1 cellular context compared by ENCODE assay signal in the genomic region with DNA sequence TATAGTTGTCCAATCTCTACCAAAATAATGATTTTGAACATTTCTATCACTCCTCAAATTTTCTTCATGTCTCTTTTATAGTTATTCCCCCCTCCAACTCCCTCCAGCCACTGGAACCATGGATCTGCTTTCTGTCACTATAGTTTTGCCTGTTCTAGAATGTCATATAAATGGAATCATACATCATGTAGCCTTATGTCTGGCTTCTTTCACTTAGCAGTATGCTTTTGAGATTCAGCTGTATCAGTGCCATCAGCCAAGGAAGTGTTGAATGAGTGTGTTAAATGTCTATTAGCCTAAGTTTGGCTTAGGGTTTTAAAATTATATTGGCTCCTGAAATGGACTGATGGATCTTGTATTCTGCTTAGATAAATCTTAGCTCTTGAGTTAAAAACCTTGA.
TF ChIP-seq lines count a peak whose summit lies in the region.

No MANE protein-coding gene starts in this region.

TF ChIP-seq in GM23338, 12 proteins besides CTCF, POLR2A, EP300 and RAD21:
- TF ChIP-seq, protein P1, sequence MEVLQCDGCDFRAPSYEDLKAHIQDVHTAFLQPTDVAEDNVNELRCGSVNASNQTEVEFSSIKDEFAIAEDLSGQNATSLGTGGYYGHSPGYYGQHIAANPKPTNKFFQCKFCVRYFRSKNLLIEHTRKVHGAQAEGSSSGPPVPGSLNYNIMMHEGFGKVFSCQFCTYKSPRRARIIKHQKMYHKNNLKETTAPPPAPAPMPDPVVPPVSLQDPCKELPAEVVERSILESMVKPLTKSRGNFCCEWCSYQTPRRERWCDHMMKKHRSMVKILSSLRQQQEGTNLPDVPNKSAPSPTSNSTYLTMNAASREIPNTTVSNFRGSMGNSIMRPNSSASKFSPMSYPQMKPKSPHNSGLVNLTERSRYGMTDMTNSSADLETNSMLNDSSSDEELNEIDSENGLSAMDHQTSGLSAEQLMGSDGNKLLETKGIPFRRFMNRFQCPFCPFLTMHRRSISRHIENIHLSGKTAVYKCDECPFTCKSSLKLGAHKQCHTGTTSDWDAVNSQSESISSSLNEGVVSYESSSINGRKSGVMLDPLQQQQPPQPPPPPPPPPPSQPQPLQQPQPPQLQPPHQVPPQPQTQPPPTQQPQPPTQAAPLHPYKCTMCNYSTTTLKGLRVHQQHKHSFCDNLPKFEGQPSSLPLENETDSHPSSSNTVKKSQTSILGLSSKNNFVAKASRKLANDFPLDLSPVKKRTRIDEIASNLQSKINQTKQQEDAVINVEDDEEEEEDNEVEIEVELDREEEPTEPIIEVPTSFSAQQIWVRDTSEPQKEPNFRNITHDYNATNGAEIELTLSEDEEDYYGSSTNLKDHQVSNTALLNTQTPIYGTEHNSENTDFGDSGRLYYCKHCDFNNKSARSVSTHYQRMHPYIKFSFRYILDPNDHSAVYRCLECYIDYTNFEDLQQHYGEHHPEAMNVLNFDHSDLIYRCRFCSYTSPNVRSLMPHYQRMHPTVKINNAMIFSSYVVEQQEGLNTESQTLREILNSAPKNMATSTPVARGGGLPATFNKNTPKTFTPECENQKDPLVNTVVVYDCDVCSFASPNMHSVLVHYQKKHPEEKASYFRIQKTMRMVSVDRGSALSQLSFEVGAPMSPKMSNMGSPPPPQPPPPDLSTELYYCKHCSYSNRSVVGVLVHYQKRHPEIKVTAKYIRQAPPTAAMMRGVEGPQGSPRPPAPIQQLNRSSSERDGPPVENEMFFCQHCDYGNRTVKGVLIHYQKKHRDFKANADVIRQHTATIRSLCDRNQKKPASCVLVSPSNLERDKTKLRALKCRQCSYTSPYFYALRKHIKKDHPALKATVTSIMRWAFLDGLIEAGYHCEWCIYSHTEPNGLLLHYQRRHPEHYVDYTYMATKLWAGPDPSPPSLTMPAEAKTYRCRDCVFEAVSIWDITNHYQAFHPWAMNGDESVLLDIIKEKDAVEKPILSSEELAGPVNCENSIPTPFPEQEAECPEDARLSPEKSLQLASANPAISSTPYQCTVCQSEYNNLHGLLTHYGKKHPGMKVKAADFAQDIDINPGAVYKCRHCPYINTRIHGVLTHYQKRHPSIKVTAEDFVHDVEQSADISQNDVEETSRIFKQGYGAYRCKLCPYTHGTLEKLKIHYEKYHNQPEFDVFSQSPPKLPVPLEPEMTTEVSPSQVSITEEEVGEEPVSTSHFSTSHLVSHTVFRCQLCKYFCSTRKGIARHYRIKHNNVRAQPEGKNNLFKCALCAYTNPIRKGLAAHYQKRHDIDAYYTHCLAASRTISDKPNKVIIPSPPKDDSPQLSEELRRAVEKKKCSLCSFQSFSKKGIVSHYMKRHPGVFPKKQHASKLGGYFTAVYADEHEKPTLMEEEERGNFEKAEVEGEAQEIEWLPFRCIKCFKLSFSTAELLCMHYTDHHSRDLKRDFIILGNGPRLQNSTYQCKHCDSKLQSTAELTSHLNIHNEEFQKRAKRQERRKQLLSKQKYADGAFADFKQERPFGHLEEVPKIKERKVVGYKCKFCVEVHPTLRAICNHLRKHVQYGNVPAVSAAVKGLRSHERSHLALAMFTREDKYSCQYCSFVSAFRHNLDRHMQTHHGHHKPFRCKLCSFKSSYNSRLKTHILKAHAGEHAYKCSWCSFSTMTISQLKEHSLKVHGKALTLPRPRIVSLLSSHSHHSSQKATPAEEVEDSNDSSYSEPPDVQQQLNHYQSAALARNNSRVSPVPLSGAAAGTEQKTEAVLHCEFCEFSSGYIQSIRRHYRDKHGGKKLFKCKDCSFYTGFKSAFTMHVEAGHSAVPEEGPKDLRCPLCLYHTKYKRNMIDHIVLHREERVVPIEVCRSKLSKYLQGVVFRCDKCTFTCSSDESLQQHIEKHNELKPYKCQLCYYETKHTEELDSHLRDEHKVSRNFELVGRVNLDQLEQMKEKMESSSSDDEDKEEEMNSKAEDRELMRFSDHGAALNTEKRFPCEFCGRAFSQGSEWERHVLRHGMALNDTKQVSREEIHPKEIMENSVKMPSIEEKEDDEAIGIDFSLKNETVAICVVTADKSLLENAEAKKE (CRISPR knock-in tag; IDR thresholded peaks at IDR 0.05) = no peak
- TF ChIP-seq STAT1 (IDR thresholded peaks at IDR 0.05; ENCODE audit: unreplicated experiment) (no peak), ZNF331 (CRISPR knock-in tag; IDR thresholded peaks at IDR 0.05; ENCODE audit: low read depth) (no peak), CREB1 (CRISPR knock-in tag; IDR thresholded peaks at IDR 0.05; ENCODE audit: low read depth) (no peak), NANOG (IDR thresholded peaks at IDR 0.05; ENCODE audit: borderline replicate concordance) (no peak), JUNB (IDR thresholded peaks at IDR 0.05; ENCODE audit: unreplicated experiment) (no peak), EZH2 (IDR thresholded peaks at IDR 0.05; ENCODE audit: low read depth, unreplicated experiment) (no peak), EZH2phosphoT487 (IDR thresholded peaks at IDR 0.05; ENCODE audit: unreplicated experiment) (no peak), ZNF114 (CRISPR knock-in tag; IDR thresholded peaks at IDR 0.05) (no peak), POLR2AphosphoS5 (IDR thresholded peaks at IDR 0.05; ENCODE audit: low read depth) (no peak)
- TF ChIP-seq, protein P2, sequence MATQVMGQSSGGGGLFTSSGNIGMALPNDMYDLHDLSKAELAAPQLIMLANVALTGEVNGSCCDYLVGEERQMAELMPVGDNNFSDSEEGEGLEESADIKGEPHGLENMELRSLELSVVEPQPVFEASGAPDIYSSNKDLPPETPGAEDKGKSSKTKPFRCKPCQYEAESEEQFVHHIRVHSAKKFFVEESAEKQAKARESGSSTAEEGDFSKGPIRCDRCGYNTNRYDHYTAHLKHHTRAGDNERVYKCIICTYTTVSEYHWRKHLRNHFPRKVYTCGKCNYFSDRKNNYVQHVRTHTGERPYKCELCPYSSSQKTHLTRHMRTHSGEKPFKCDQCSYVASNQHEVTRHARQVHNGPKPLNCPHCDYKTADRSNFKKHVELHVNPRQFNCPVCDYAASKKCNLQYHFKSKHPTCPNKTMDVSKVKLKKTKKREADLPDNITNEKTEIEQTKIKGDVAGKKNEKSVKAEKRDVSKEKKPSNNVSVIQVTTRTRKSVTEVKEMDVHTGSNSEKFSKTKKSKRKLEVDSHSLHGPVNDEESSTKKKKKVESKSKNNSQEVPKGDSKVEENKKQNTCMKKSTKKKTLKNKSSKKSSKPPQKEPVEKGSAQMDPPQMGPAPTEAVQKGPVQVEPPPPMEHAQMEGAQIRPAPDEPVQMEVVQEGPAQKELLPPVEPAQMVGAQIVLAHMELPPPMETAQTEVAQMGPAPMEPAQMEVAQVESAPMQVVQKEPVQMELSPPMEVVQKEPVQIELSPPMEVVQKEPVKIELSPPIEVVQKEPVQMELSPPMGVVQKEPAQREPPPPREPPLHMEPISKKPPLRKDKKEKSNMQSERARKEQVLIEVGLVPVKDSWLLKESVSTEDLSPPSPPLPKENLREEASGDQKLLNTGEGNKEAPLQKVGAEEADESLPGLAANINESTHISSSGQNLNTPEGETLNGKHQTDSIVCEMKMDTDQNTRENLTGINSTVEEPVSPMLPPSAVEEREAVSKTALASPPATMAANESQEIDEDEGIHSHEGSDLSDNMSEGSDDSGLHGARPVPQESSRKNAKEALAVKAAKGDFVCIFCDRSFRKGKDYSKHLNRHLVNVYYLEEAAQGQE (IDR thresholded peaks at IDR 0.05; ENCODE audit: unreplicated experiment) = no peak
- TF ChIP-seq, protein P3, sequence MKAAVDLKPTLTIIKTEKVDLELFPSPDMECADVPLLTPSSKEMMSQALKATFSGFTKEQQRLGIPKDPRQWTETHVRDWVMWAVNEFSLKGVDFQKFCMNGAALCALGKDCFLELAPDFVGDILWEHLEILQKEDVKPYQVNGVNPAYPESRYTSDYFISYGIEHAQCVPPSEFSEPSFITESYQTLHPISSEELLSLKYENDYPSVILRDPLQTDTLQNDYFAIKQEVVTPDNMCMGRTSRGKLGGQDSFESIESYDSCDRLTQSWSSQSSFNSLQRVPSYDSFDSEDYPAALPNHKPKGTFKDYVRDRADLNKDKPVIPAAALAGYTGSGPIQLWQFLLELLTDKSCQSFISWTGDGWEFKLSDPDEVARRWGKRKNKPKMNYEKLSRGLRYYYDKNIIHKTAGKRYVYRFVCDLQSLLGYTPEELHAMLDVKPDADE (IDR thresholded peaks at IDR 0.05) = no peak
TF ChIP-seq in GM23338: peak in this region for 0.
